ENCODE assay signal across 9 cellular contexts in the genomic region with DNA sequence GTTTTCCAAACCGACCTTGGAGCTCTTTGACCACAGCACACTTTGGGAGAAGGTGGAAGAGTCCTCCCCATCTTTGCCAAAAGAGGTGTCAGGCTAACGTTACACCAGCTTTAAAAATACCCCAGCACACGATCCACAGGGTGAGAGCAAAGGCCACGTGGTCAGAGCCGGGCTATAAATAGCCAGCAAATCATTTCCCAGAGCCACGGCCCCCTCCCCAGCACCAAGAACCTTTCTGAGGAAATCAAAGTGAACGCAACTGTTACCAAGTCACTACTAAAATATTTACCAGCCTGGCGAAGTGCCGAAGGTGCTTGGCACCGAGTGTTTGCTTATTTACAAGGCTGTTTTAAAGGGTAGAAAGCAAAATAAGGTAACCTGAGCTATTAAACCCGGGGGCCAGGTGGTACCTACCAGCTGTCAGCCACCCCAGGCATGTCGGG.
DNase-seq lines count a peak whose midpoint lies in the region; ATAC-seq, FAIRE-seq and TF ChIP-seq lines count a peak whose summit lies in the region.
"Had no signal": no experiment of that assay in that cellular context is flagged by ENCODE, and none has a peak within 500 bp of the region (broad histone marks: within the 10 kb centered on the region; RNA-seq: fewer than 3 reads in every experiment).

No MANE protein-coding gene starts in this region.

- H2AFZ ChIP-seq in HepG2 (ENCODE audit: low read length) = no peak overlapping the region

- H2BK15ac ChIP-seq in mesendoderm (replicated peaks; ENCODE audit: low read depth) = no peak overlapping the region

- H3K4me3 ChIP-seq in right lobe of liver (no peak overlapping the region), HepG2 (replicated peaks in 1 of 3; ENCODE audit: insufficient read depth in 1 of 3, low read depth in 2 of 3, low read length in 3 of 3) (no peak overlapping the region), kidney epithelial cell (ENCODE audit: low read depth, low read length) (no peak overlapping the region), mesendoderm (ENCODE audit: low read length) (no peak overlapping the region), testis (no peak overlapping the region)

- no peak for TF ChIP-seq EP300 in HepG2 (IDR thresholded peaks at IDR 0.05; ENCODE audit: low read depth in 2 of 2, low read length in 2 of 2)
- no peak for TF ChIP-seq EP300 in HepG2 (CRISPR knock-in tag; IDR thresholded peaks at IDR 0.05; ENCODE audit: borderline replicate concordance)

- POLR2A ChIA-PET in HepG2 (lab: Yijun Ruan, JAX) = no interaction called here
- POLR2A ChIA-PET in WTC11 (lab: Charles Lee) = no interaction called here

- in situ Hi-C loops in HepG2 (cut with HindIII; ENCODE audit: extremely low pct_ligation_motif_present, low pct_unique_long_range_greater_than_20kb) = no loop called here

- CTCF ChIA-PET in HepG2 (lab: Yijun Ruan, JAX; ENCODE audit: low intra/inter-chr PET ratio, low total read pairs) (no interaction called here), WTC11 (lab: Charles Lee) (no interaction called here)

- H3K9ac ChIP-seq in HepG2 (ENCODE audit: insufficient read depth, low read depth, low read length) = no peak overlapping the region
- no peak overlapping the region for H3K9ac ChIP-seq in mesendoderm (ENCODE audit: low read length)

- no peaks in the 10 kb centered on the region for H4K20me1 ChIP-seq in HepG2 (ENCODE audit: insufficient read depth, low read length)

- H2BK5ac ChIP-seq in mesendoderm (ENCODE audit: low read length) = no peak overlapping the region

- H3K27ac Mint-ChIP-seq in WTC11 = 0 out of 2 replicates have a peak overlapping the region, but pooled peaks have one; percentile 55

- no peak overlapping the region for H2BK120ac ChIP-seq in mesendoderm (ENCODE audit: low read depth, low read length)

- H3K36me3 Mint-ChIP-seq in WTC11 = no peaks in the 10 kb centered on the region

- H3K36me3 ChIP-seq in right lobe of liver (no peaks in the 10 kb centered on the region), HepG2 (replicated peaks in 1 of 2; ENCODE audit: control insufficient read depth in 1 of 2, insufficient read depth in 2 of 2, low read length in 2 of 2) (no peaks in the 10 kb centered on the region), kidney epithelial cell (ENCODE audit: control insufficient read depth, insufficient read depth, low read length) (no peaks in the 10 kb centered on the region), mesendoderm (ENCODE audit: control insufficient read depth, insufficient read depth, low read length) (no peaks in the 10 kb centered on the region), testis (ENCODE audit: low read depth, missing control alignments) (no peaks in the 10 kb centered on the region)

- intact Hi-C loops in right lobe of liver (cut with DNase I) = no loop called here
- intact Hi-C loops in HepG2 (cut with micrococcal nuclease; ENCODE audit: unreplicated experiment) = no loop called here
- intact Hi-C loops in testis (cut with DNase I; ENCODE audit: low total_unique reads) = no loop called here

- WGBS in right lobe of liver (ENCODE audit: insufficient coverage, low coverage, low lambda C conversion rate, missing lambda C conversion rate) = 8% methylated on average over 10 of the region's 12 CpGs
- WGBS in HepG2 (ENCODE audit: low lambda C conversion rate) = 3% methylated on average over 9 of the region's 12 CpGs
- WGBS in mesendoderm (ENCODE audit: extremely low coverage, insufficient coverage, low lambda C conversion rate) = no CpG with 5 or more reads among the region's 12 CpGs
- WGBS in testis, 2 donors = 58 to 69% methylated on average over 12 of the region's 12 CpGs

- H3K4me1 ChIP-seq in right lobe of liver = peaks cover 0 to 19% (median 6%) of the 10 kb centered on the region in 4 donors
- peaks cover 7% of the 10 kb centered on the region for H3K4me1 ChIP-seq in HepG2 (ENCODE audit: insufficient read depth, low read length)
- no peaks in the 10 kb centered on the region for H3K4me1 ChIP-seq in mesendoderm (ENCODE audit: control insufficient read depth, low read depth, low read length)
- H3K4me1 ChIP-seq in testis = no peaks in the 10 kb centered on the region

- H3K27ac ChIP-seq in right lobe of liver = no peak overlapping the region
- no peak overlapping the region for H3K27ac ChIP-seq in HepG2 (ENCODE audit: extremely low read length, insufficient read depth, low read length)
- no peak overlapping the region for H3K27ac ChIP-seq in mesendoderm (ENCODE audit: low read depth, low read length)
- H3K27ac ChIP-seq in testis = no peak overlapping the region

- TF ChIP-seq POLR2A in right lobe of liver (IDR thresholded peaks at IDR 0.05) = no peak
- TF ChIP-seq POLR2A in HepG2 (IDR thresholded peaks at IDR 0.05; ENCODE audit: insufficient read depth in 1 of 2, low read depth in 2 of 2, low read length in 2 of 2) = no peak
- no peak for TF ChIP-seq POLR2A in testis (IDR thresholded peaks at IDR 0.05)

- no peak overlapping the region for H4K5ac ChIP-seq in mesendoderm (ENCODE audit: low read length)

- H3K27me3 Mint-ChIP-seq in WTC11 (ENCODE audit: low read depth) = no peaks in the 10 kb centered on the region

- DNase-seq in right lobe of liver (no peak), HepG2 (ENCODE audit: low spot score) (no peak), WTC11 (ENCODE audit: low spot score) (no peak), kidney epithelial cell (ENCODE audit: low read depth) (peak; percentile 1), NK-92 (lab: John Stamatoyannopoulos, UW; ENCODE audit: unreplicated experiment) (no peak), mesendoderm (no peak), testis (no peak)
- DNase-seq: effector memory CD8-positive, alpha-beta T cell had no signal

- TF ChIP-seq CTCF in right lobe of liver (IDR thresholded peaks at IDR 0.05) (no peak), HepG2 (CRISPR knock-in tag; IDR thresholded peaks at IDR 0.05) (no peak), WTC11 (IDR thresholded peaks at IDR 0.05) (no peak), kidney epithelial cell (IDR thresholded peaks at IDR 0.05; ENCODE audit: insufficient read depth, low read length, poor library complexity, severe bottlenecking) (no peak), testis (IDR thresholded peaks at IDR 0.05) (no peak)

- no peak for FAIRE-seq in HepG2 (lab: Jason Lieb, UNC)

- H3K79me2 ChIP-seq in HepG2 (ENCODE audit: insufficient read depth, low read length) (no peaks in the 10 kb centered on the region), mesendoderm (ENCODE audit: control insufficient read depth, insufficient read depth, low read length) (no peaks in the 10 kb centered on the region)

- BruUV-seq in HepG2 (replicated peaks; lab: Mats Ljungman, UMichigan) = no TSS peak

- peak in 3 of 4 donors; percentile 11 to 28 (median 24) for ATAC-seq in right lobe of liver
- ATAC-seq in HepG2 = no peak
- no peak for ATAC-seq in WTC11
- ATAC-seq in SK-N-SH treated with all-trans-retinoic acid at 6 μM for 48 hours = no peak
- ATAC-seq: effector memory CD8-positive, alpha-beta T cell had no signal

- H3K4me3 Mint-ChIP-seq in WTC11 = no peak overlapping the region
- H3K4me3 Mint-ChIP-seq: effector memory CD8-positive, alpha-beta T cell had no signal

- H2AK5ac ChIP-seq in mesendoderm (ENCODE audit: low read length) = no peak overlapping the region

- H3K56ac ChIP-seq in mesendoderm (ENCODE audit: low read length) = no peak overlapping the region

- H3K9me3 ChIP-seq in right lobe of liver (no peaks in the 10 kb centered on the region), HepG2 (ENCODE audit: low read length) (no peaks in the 10 kb centered on the region), testis (no peaks in the 10 kb centered on the region)

- no peak overlapping the region for H3K4ac ChIP-seq in mesendoderm (ENCODE audit: low read depth, low read length)

- H3K18ac ChIP-seq in mesendoderm (ENCODE audit: low read length) = no peak overlapping the region

- H3K23ac ChIP-seq in mesendoderm (ENCODE audit: low read length) = no peak overlapping the region

- no peak overlapping the region for H4K8ac ChIP-seq in mesendoderm (ENCODE audit: low read depth, low read length)

- H3K79me1 ChIP-seq in mesendoderm (ENCODE audit: low read length) = no peaks in the 10 kb centered on the region

- H3K4me2 ChIP-seq in HepG2 (ENCODE audit: low read depth, low read length) (no peak overlapping the region), mesendoderm (ENCODE audit: low read length) (no peak overlapping the region)

- H3K27me3 ChIP-seq in right lobe of liver (no peaks in the 10 kb centered on the region), HepG2 (ENCODE audit: control insufficient read depth in 1 of 2, insufficient read depth in 2 of 2, low read length in 2 of 2) (peaks cover 7 to 40% of the 10 kb centered on the region in 2 experiments; a peak in 4 of 5 replicates), kidney epithelial cell (ENCODE audit: control insufficient read depth, insufficient read depth, low read length) (peaks cover 26% of the 10 kb centered on the region), mesendoderm (ENCODE audit: insufficient read depth, low read length, poor library complexity) (no peaks in the 10 kb centered on the region), testis (no peaks in the 10 kb centered on the region)

- H3K9me3 Mint-ChIP-seq in WTC11 = no peaks in the 10 kb centered on the region
- H3K9me3 Mint-ChIP-seq: effector memory CD8-positive, alpha-beta T cell had no signal

- H3K4me1 Mint-ChIP-seq in WTC11 = peaks cover 19% of the 10 kb centered on the region

- TF ChIP-seq RAD21 in HepG2 (CRISPR knock-in tag; IDR thresholded peaks at IDR 0.05) = no peak

TF ChIP-seq in WTC11, 78 proteins besides CTCF, POLR2A, EP300 and RAD21 (continues in another document):
- no peak for TF ChIP-seq EMX1 (CRISPR knock-in tag; IDR thresholded peaks at IDR 0.05)
- no peak for TF ChIP-seq ZNF671 (CRISPR knock-in tag; IDR thresholded peaks at IDR 0.05)
- no peak for TF ChIP-seq ZNF232 (CRISPR knock-in tag; IDR thresholded peaks at IDR 0.05)

TF ChIP-seq in SK-N-SH treated with all-trans-retinoic acid at 6 μM for 48 hours, 23 proteins besides CTCF, POLR2A, EP300 and RAD21:
- TF ChIP-seq SNAI2 (CRISPR knock-in tag; IDR thresholded peaks at IDR 0.05) = no peak
- TF ChIP-seq, protein P1, sequence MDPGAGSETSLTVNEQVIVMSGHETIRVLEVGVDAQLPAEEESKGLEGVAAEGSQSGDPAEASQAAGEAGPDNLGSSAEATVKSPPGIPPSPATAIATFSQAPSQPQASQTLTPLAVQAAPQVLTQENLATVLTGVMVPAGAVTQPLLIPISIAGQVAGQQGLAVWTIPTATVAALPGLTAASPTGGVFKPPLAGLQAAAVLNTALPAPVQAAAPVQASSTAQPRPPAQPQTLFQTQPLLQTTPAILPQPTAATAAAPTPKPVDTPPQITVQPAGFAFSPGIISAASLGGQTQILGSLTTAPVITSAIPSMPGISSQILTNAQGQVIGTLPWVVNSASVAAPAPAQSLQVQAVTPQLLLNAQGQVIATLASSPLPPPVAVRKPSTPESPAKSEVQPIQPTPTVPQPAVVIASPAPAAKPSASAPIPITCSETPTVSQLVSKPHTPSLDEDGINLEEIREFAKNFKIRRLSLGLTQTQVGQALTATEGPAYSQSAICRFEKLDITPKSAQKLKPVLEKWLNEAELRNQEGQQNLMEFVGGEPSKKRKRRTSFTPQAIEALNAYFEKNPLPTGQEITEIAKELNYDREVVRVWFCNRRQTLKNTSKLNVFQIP (CRISPR knock-in tag; IDR thresholded peaks at IDR 0.05; ENCODE audit: borderline replicate concordance, low read depth) = no peak
- TF ChIP-seq CSDC2 (CRISPR knock-in tag; IDR thresholded peaks at IDR 0.05) = no peak
- TF ChIP-seq GLIS3 (CRISPR knock-in tag; IDR thresholded peaks at IDR 0.05) = no peak

Comparison
In these comparisons a context has a peak if more than half of its experiments do, and no peak if none do; other contexts are left out.
1. ATAC-seq: peak in right lobe of liver (3 of 4); none in HepG2 (single experiment), WTC11 (single experiment) and SK-N-SH treated with all-trans-retinoic acid at 6 μM for 48 hours (single experiment).